In genomic region chr15:83064859-83065258, GRCh38 we compare ENCODE assay signal across 9 cellular contexts.
DNase-seq lines count a peak whose midpoint lies in the region; ATAC-seq and TF ChIP-seq lines count a peak whose summit lies in the region.
"Had no signal": no experiment of that assay in that cellular context is flagged by ENCODE, and none has a peak within 500 bp of the region (broad histone marks: within the 10 kb centered on the region; RNA-seq: fewer than 3 reads in every experiment).

No MANE protein-coding gene starts in this region.

- TF ChIP-seq CTCF in NB4 (IDR thresholded peaks at IDR 0.05; ENCODE audit: low read depth, low read length) (no peak), cardiac fibroblast (IDR thresholded peaks at IDR 0.05; ENCODE audit: low read depth, low read length) (no peak), nephron progenitor cell (IDR thresholded peaks at IDR 0.05) (no peak), GM10266 (IDR thresholded peaks at IDR 0.05; ENCODE audit: control insufficient read depth, insufficient read depth, low read depth, missing control alignments) (no peak)

- 0 out of 2 replicates have a peak overlapping the region, but pooled peaks have one; percentile 2 for H3K9ac ChIP-seq in ES-I3 (ENCODE audit: low read depth, low read length)

- peaks cover 7% of the 10 kb centered on the region for H3K9me3 Mint-ChIP-seq in nephron progenitor cell

- peaks cover 6% of the 10 kb centered on the region for H3K36me3 Mint-ChIP-seq in nephron progenitor cell (ENCODE audit: low read depth)

- no peaks in the 10 kb centered on the region for H3K27me3 Mint-ChIP-seq in nephron progenitor cell (ENCODE audit: low read depth, poor library complexity)

- no peaks in the 10 kb centered on the region for H3K9me3 ChIP-seq in ES-I3 (ENCODE audit: control insufficient read depth, insufficient read depth, low read length)

- DNase-seq in NB4 (ENCODE audit: low read depth) (peak; percentile 33), cardiac fibroblast (ENCODE audit: low read depth in 2 of 2) (peak; percentile 22 to 44), nephron progenitor cell (no peak), GM10266 (ENCODE audit: extremely low spot score) (no peak)
- DNase-seq in activated CD4-positive, CD25-positive, alpha-beta regulatory T cell (lab: John Stamatoyannopoulos, UW) = no peak
- DNase-seq in activated CD8-positive, alpha-beta memory T cell treated with anti-CD3 and anti-CD28 coated beads, Interleukin-2, amount 50 U/mL, for 48 hours = no peak
- DNase-seq: aorta had no signal

- H3K27ac Mint-ChIP-seq in nephron progenitor cell = no peak overlapping the region

- peak overlapping the region; percentile 83 for H3K4me3 Mint-ChIP-seq in nephron progenitor cell

- TF ChIP-seq POLR2A in NB4 (IDR thresholded peaks at IDR 0.05; ENCODE audit: extremely low read depth, insufficient read length) = no peak

- H3K36me3 ChIP-seq in ES-I3 (ENCODE audit: insufficient read depth, low read length) = no peaks in the 10 kb centered on the region

- peaks cover 14% of the 10 kb centered on the region for H3K4me1 ChIP-seq in ES-I3 (ENCODE audit: insufficient read depth, low read length)

- no peak for ATAC-seq in HG03108 (IDR thresholded peaks at IDR 0.05; ENCODE audit: unreplicated experiment)

- H3K4me3 ChIP-seq in NB4 (ENCODE audit: low read depth, low read length) = peak overlapping the region; percentile 100
- H3K4me3 ChIP-seq in cardiac fibroblast (replicated peaks in 1 of 2; ENCODE audit: low read depth in 2 of 2, low read length in 2 of 2) = peak overlapping the region; percentile 6 to 81

- H3K4me1 Mint-ChIP-seq in nephron progenitor cell = peaks cover 9% of the 10 kb centered on the region

Comparison
In these comparisons a context has a peak if more than half of its experiments do, and no peak if none do; other contexts are left out.
1. DNase-seq: peak in NB4 (single experiment) and cardiac fibroblast (2 of 2); none in nephron progenitor cell (single experiment), activated CD4-positive, CD25-positive, alpha-beta regulatory T cell (0 of 4), GM10266 (single experiment) and activated CD8-positive, alpha-beta memory T cell treated with anti-CD3 and anti-CD28 coated beads, Interleukin-2, amount 50 U/mL, for 48 hours (single experiment).